20 cellular contexts compared by ENCODE assay signal in genomic region chr17:60371818-60372510, GRCh38. TPM values are rescaled to one million over a fixed set of nuclear protein-coding genes. Genes with fewer than 3 reads are reported as not detected.
DNase-seq lines count a peak whose midpoint lies in the region; ATAC-seq, FAIRE-seq and TF ChIP-seq lines count a peak whose summit lies in the region.
"Had no signal": no experiment of that assay in that cellular context is flagged by ENCODE, and none has a peak within 500 bp of the region (broad histone marks: within the 10 kb centered on the region; RNA-seq: fewer than 3 reads in every experiment).

No MANE protein-coding gene starts in this region.

- no peak overlapping the region for H3K9ac ChIP-seq in SK-N-MC (ENCODE audit: insufficient read length)

- no peak for TF ChIP-seq POLR2A in esophagus squamous epithelium (IDR thresholded peaks at IDR 0.05)

- no peak for DNase-seq in activated naive CD4-positive, alpha-beta T cell treated with anti-CD3 and anti-CD28 coated beads, Interleukin-2, amount 10 ng/mL, durations not matched to agents 7 days and 5 days
- no peak for DNase-seq in activated naive CD4-positive, alpha-beta T cell treated with anti-CD3 and anti-CD28 coated beads, Interleukin-2, amount 50 U/mL, for 16 hours
- no peak for DNase-seq in SK-N-MC (ENCODE audit: low read depth, low spot score)
- peak in 1 of 2 donors; percentile 11 for DNase-seq in foreskin keratinocyte
- DNase-seq in urothelium cell line (ENCODE audit: low spot score), result no peak
- no peak for DNase-seq in hippocampal formation (lab: John Stamatoyannopoulos, UW)
- DNase-seq in GM20000 (ENCODE audit: low spot score), result no peak
- DNase-seq in esophagus squamous epithelium (lab: John Stamatoyannopoulos, UW), result no peak
- DNase-seq: activated CD8-positive, alpha-beta memory T cell treated with anti-CD3 and anti-CD28 coated beads for 24 hours; activated naive CD4-positive, alpha-beta T cell treated with Interleukin-2 at 50 U/mL for 16 hours; H7; heart right ventricle; NCI-H1048; NCI-H345; T1000 had no signal

- 58 to 59% methylated on average over 4 of the region's 4 CpGs for WGBS in esophagus squamous epithelium, 2 donors

- H3K4me3 ChIP-seq in SK-N-MC, result no peak overlapping the region
- H3K4me3 ChIP-seq in esophagus squamous epithelium, result no peak overlapping the region
- H3K4me3 ChIP-seq: cardiac muscle cell, heart right ventricle had no signal

- H3K27ac ChIP-seq in SK-N-MC, result 0 out of 2 replicates have a peak overlapping the region, but pooled peaks have one; percentile 13
- H3K27ac ChIP-seq in foreskin keratinocyte, result peak overlapping the region; percentile 93
- no peak overlapping the region for H3K27ac ChIP-seq in esophagus squamous epithelium
- H3K27ac ChIP-seq: cardiac muscle cell had no signal

- H3K4me3 Mint-ChIP-seq in activated naive CD4-positive, alpha-beta T cell treated with anti-CD3 and anti-CD28 coated beads, Interleukin-2, amount 10 ng/mL, durations not matched to agents 7 days and 5 days, result no peak overlapping the region

- intact Hi-C loops in esophagus squamous epithelium (cut with DNase I), result no loop called here

- H3K27me3 ChIP-seq in foreskin keratinocyte (no peaks in the 10 kb centered on the region), esophagus squamous epithelium (no peaks in the 10 kb centered on the region)
- H3K27me3 ChIP-seq: cardiac muscle cell, heart right ventricle had no signal

- H3K27me3 Mint-ChIP-seq in activated naive CD4-positive, alpha-beta T cell treated with anti-CD3 and anti-CD28 coated beads, Interleukin-2, amount 10 ng/mL, durations not matched to agents 7 days and 5 days, result no peaks in the 10 kb centered on the region

- H3K9me3 ChIP-seq in SK-N-MC (ENCODE audit: low read depth, low read length) (no peaks in the 10 kb centered on the region), esophagus squamous epithelium (no peaks in the 10 kb centered on the region)
- H3K9me3 ChIP-seq: heart right ventricle had no signal

- no peaks in the 10 kb centered on the region for H3K9me3 Mint-ChIP-seq in activated naive CD4-positive, alpha-beta T cell treated with anti-CD3 and anti-CD28 coated beads, Interleukin-2, amount 10 ng/mL, durations not matched to agents 7 days and 5 days

- peak; percentile 68 for FAIRE-seq in urothelium cell line (lab: Jason Lieb, UNC)
- FAIRE-seq: A204.1, D721Med had no signal

- peak overlapping the region; percentile 14 for H3K27ac Mint-ChIP-seq in activated naive CD4-positive, alpha-beta T cell treated with anti-CD3 and anti-CD28 coated beads, Interleukin-2, amount 10 ng/mL, durations not matched to agents 7 days and 5 days

- ATAC-seq in foreskin keratinocyte, result no peak
- ATAC-seq: heart right ventricle had no signal

- H3K36me3 Mint-ChIP-seq in activated naive CD4-positive, alpha-beta T cell treated with anti-CD3 and anti-CD28 coated beads, Interleukin-2, amount 10 ng/mL, durations not matched to agents 7 days and 5 days, result peaks cover 4% of the 10 kb centered on the region

- TF ChIP-seq CTCF in foreskin keratinocyte (conservative IDR thresholded peaks at IDR 0.05), result no peak
- no peak for TF ChIP-seq CTCF in GM20000 (IDR thresholded peaks at IDR 0.05; ENCODE audit: extremely low read depth, missing control alignments)
- no peak for TF ChIP-seq CTCF in esophagus squamous epithelium (IDR thresholded peaks at IDR 0.05)

- H3K4me1 ChIP-seq in foreskin keratinocyte, result peaks cover 15% of the 10 kb centered on the region
- H3K4me1 ChIP-seq in esophagus squamous epithelium, result peaks cover 3 to 30% (median 9%) of the 10 kb centered on the region in 3 donors

- H3K36me3 ChIP-seq in SK-N-MC (ENCODE audit: insufficient read depth, low read length), result no peaks in the 10 kb centered on the region
- H3K36me3 ChIP-seq in esophagus squamous epithelium, result peaks cover 0 to 7% (median 0%) of the 10 kb centered on the region in 3 donors
- H3K36me3 ChIP-seq: cardiac muscle cell had no signal

- H3K4me1 Mint-ChIP-seq in activated naive CD4-positive, alpha-beta T cell treated with anti-CD3 and anti-CD28 coated beads, Interleukin-2, amount 10 ng/mL, durations not matched to agents 7 days and 5 days, result peaks cover 15% of the 10 kb centered on the region

- CTCF ChIA-PET in activated naive CD4-positive, alpha-beta T cell treated with anti-CD3 and anti-CD28 coated beads, Interleukin-2, amount 10 ng/mL, durations not matched to agents 7 days and 5 days (lab: Charles Lee), result no interaction called here

RNA-seq across cellular contexts. Expression of gene USP32, which starts 20.0 kb away (rescaled TPM):
- 45.0 and 48.2 TPM in 2 replicates for total RNA-seq in foreskin keratinocyte
- polyA plus RNA-seq in foreskin keratinocyte, result 12.3 and 13.7 TPM in 2 replicates
- 10 to 100 TPM; 29.1 to 74.1 (median 42.5) TPM for total RNA-seq in esophagus squamous epithelium

RNA-seq across cellular contexts. Expression of gene CHCT1, which starts 50.3 kb away (rescaled TPM):
- not detected in 2 replicates for total RNA-seq in foreskin keratinocyte
- not detected in 2 replicates for polyA plus RNA-seq in foreskin keratinocyte
- total RNA-seq in esophagus squamous epithelium, result not detected
- total RNA-seq: cardiac muscle cell, H7, lung microvascular endothelial cell, omental fat pad had no signal
- polyA plus RNA-seq: cardiac muscle cell, heart right ventricle had no signal

Comparison
In these comparisons a context has a peak if more than half of its experiments do, and no peak if none do; other contexts are left out.
1. H3K27ac ChIP-seq: peak in SK-N-MC (single experiment) and foreskin keratinocyte (single experiment); none in esophagus squamous epithelium (0 of 4).